1 cellular context compared by ENCODE assay signal in genomic region chr10:128125944-128126764, GRCh38.
TF ChIP-seq lines count a peak whose summit lies in the region.

Gene MKI67, minus strand, starts transcription at chr10:128126423. Its CDS starts 756 bp downstream, at chr10:128125667.

TF ChIP-seq in HCT116, 20 proteins besides CTCF, POLR2A, EP300 and RAD21 (continued from another document):
- no peak for TF ChIP-seq ZBTB33 (IDR thresholded peaks at IDR 0.05; ENCODE audit: extremely low read depth, insufficient replicate concordance, low read length)
- TF ChIP-seq JUND (IDR thresholded peaks at IDR 0.05): no peak
- no peak for TF ChIP-seq TCF7L2 (IDR thresholded peaks at IDR 0.05; ENCODE audit: borderline replicate concordance, extremely low read depth, insufficient read depth, insufficient read length)
